Comparison of ENCODE assay signal across 19 cellular contexts in genomic region chr9:14373319-14373632, GRCh38. TPM values are rescaled to one million over a fixed set of nuclear protein-coding genes. Genes with fewer than 3 reads are reported as not detected.
DNase-seq lines count a peak whose midpoint lies in the region; ATAC-seq, FAIRE-seq and TF ChIP-seq lines count a peak whose summit lies in the region.
"Had no signal": no experiment of that assay in that cellular context is flagged by ENCODE, and none has a peak within 500 bp of the region (broad histone marks: within the 10 kb centered on the region; RNA-seq: fewer than 3 reads in every experiment).

No MANE protein-coding gene starts in this region.

- H3K9me3 ChIP-seq in heart left ventricle (peaks cover 0 to 9% (median 0%) of the 10 kb centered on the region in 12 donors), endothelial cell of umbilical vein (replicated peaks; ENCODE audit: control insufficient read depth, insufficient read depth, low read length) (no peaks in the 10 kb centered on the region), mesenchymal stem cell (ENCODE audit: control insufficient read depth, low read length) (peaks cover 4% of the 10 kb centered on the region), upper lobe of left lung (no peaks in the 10 kb centered on the region)
- H3K9me3 ChIP-seq: HAP-1, ovary, stomach had no signal

- H2AFZ ChIP-seq in endothelial cell of umbilical vein (ENCODE audit: low read depth, low read length) (peak overlapping the region; percentile 5), mesenchymal stem cell (ENCODE audit: low read depth, low read length) (no peak overlapping the region)

- H3K4ac ChIP-seq in mesenchymal stem cell (ENCODE audit: low read depth in 1 of 2, low read length in 2 of 2) = no peak overlapping the region

- peak overlapping the region in 11 of 12 donors; percentile 21 to 73 (median 49) for H3K27ac ChIP-seq in heart left ventricle
- peak overlapping the region; percentile 96 for H3K27ac ChIP-seq in endothelial cell of umbilical vein (ENCODE audit: insufficient read depth, low read depth, low read length)
- peak overlapping the region; percentile 23 for H3K27ac ChIP-seq in mesenchymal stem cell (ENCODE audit: low read length, poor library complexity, severe bottlenecking)
- H3K27ac ChIP-seq in upper lobe of left lung = peak overlapping the region in 3 of 4 donors; percentile 32 to 72 (median 37)
- H3K27ac ChIP-seq: ovary had no signal

- no peak for ATAC-seq in heart left ventricle
- no peak for ATAC-seq in Right ventricle myocardium inferior
- no peak for ATAC-seq in upper lobe of left lung (ENCODE audit: low FRiP score in 2 of 2)
- ATAC-seq in GM18868 (IDR thresholded peaks at IDR 0.05; ENCODE audit: unreplicated experiment) = no peak
- no peak for ATAC-seq in HG03095 (IDR thresholded peaks at IDR 0.05; ENCODE audit: unreplicated experiment)

- H4K91ac ChIP-seq in mesenchymal stem cell (ENCODE audit: low read length) = no peak overlapping the region

- H2BK120ac ChIP-seq in mesenchymal stem cell (ENCODE audit: low read depth, low read length) = no peak overlapping the region

- TF ChIP-seq CTCF in heart left ventricle (IDR thresholded peaks at IDR 0.05) = no peak
- no peak for TF ChIP-seq CTCF in endothelial cell of umbilical vein (IDR thresholded peaks at IDR 0.05; ENCODE audit: extremely low read depth in 1 of 2, insufficient read depth in 1 of 2, low read depth in 1 of 2, low read length in 2 of 2)
- TF ChIP-seq CTCF in upper lobe of left lung (IDR thresholded peaks at IDR 0.05) = no peak

- no peak for TF ChIP-seq POLR2A in heart left ventricle (IDR thresholded peaks at IDR 0.05)
- no peak for TF ChIP-seq POLR2A in endothelial cell of umbilical vein (IDR thresholded peaks at IDR 0.05; ENCODE audit: low read depth, low read length)
- TF ChIP-seq POLR2A in upper lobe of left lung (IDR thresholded peaks at IDR 0.05) = no peak
- TF ChIP-seq POLR2A in erythroblast (IDR thresholded peaks at IDR 0.05; ENCODE audit: low read length) = no peak

- no peak overlapping the region for H3K23ac ChIP-seq in mesenchymal stem cell (ENCODE audit: low read length in 2 of 2)

- H3K9me1 ChIP-seq in endothelial cell of umbilical vein (replicated peaks; ENCODE audit: control insufficient read depth, extremely low read depth, insufficient read depth, low read length) = no peaks in the 10 kb centered on the region

- CTCF ChIA-PET in endothelial cell of umbilical vein (lab: Charles Lee) = interaction anchor here (1.1 to 5.4 kb wide), 9 partner anchors 8 to 946 kb away, joined by 3 to 60 read pairs (median 7); no protein-coding TSS in a partner anchor

- DNase-seq in heart left ventricle (no peak), Right ventricle myocardium inferior (ENCODE audit: missing footprints) (no peak), endothelial cell of umbilical vein (ENCODE audit: low read depth, low spot score) (no peak), mesenchymal stem cell (no peak), upper lobe of left lung (no peak), erythroblast (lab: John Stamatoyannopoulos, UW) (no peak)
- DNase-seq: 8988T; activated T-cell treated with anti-CD3 and anti-CD28 coated beads, Interleukin-2, amount 50 U/mL, for 48 hours; CD4-positive, CD25-positive, alpha-beta regulatory T cell; NCI-H1105; NCI-H2171 treated with DMSO at 0.1 percent for 48 hours; SIG-M5; stomach had no signal

- H3K27me3 ChIP-seq in heart left ventricle = no peaks in the 10 kb centered on the region
- no peaks in the 10 kb centered on the region for H3K27me3 ChIP-seq in endothelial cell of umbilical vein (ENCODE audit: control insufficient read depth in 2 of 2, insufficient read depth in 2 of 2, low read length in 2 of 2)
- peaks cover 0 to 23% of the 10 kb centered on the region in 2 experiments for H3K27me3 ChIP-seq in mesenchymal stem cell (ENCODE audit: control insufficient read depth in 1 of 2, insufficient read depth in 1 of 2, low read length in 2 of 2)
- no peaks in the 10 kb centered on the region for H3K27me3 ChIP-seq in upper lobe of left lung
- H3K27me3 ChIP-seq: ovary, stomach had no signal

- no peak overlapping the region for H2BK15ac ChIP-seq in mesenchymal stem cell (ENCODE audit: low read depth, poor library complexity, severe bottlenecking)

- no peak overlapping the region for H3K14ac ChIP-seq in mesenchymal stem cell (ENCODE audit: low read length in 2 of 2)

- FAIRE-seq in endothelial cell of umbilical vein (lab: Jason Lieb, UNC) = no peak
- FAIRE-seq: colon had no signal

- H3K9ac ChIP-seq in endothelial cell of umbilical vein (replicated peaks; ENCODE audit: extremely low read depth, insufficient read depth, low read length) = peak overlapping the region; percentile 63
- H3K9ac ChIP-seq in mesenchymal stem cell (ENCODE audit: low read length) = no peak overlapping the region

- peak overlapping the region in 1 of 2 experiments; percentile 50 for H2BK12ac ChIP-seq in mesenchymal stem cell (ENCODE audit: low read length in 2 of 2)

- H3K36me3 ChIP-seq in heart left ventricle (no peaks in the 10 kb centered on the region), endothelial cell of umbilical vein (ENCODE audit: control insufficient read depth in 2 of 2, extremely low read depth in 1 of 2, insufficient read depth in 2 of 2, low read length in 2 of 2) (no peaks in the 10 kb centered on the region), mesenchymal stem cell (ENCODE audit: control insufficient read depth in 1 of 2, insufficient read depth in 2 of 2, low read depth in 1 of 2, low read length in 2 of 2) (no peaks in the 10 kb centered on the region), upper lobe of left lung (no peaks in the 10 kb centered on the region)
- H3K36me3 ChIP-seq: HAP-1, ovary, stomach had no signal

- no peaks in the 10 kb centered on the region for H3K79me1 ChIP-seq in mesenchymal stem cell (replicated peaks; ENCODE audit: low read length, poor library complexity, severe bottlenecking)

- no peaks in the 10 kb centered on the region for H3K79me2 ChIP-seq in endothelial cell of umbilical vein (ENCODE audit: control insufficient read depth, insufficient read depth, low read length)

- peak overlapping the region; percentile 85 for H3K4me2 ChIP-seq in endothelial cell of umbilical vein (ENCODE audit: insufficient read depth, low read length)
- no peak overlapping the region for H3K4me2 ChIP-seq in mesenchymal stem cell (ENCODE audit: low read length, poor library complexity, severe bottlenecking)

- H3K4me1 ChIP-seq in heart left ventricle (peaks cover 3 to 22% (median 13%) of the 10 kb centered on the region in 12 donors), endothelial cell of umbilical vein (ENCODE audit: control insufficient read depth, extremely low read depth, insufficient read depth, low read length) (peaks cover 36% of the 10 kb centered on the region), mesenchymal stem cell (ENCODE audit: control insufficient read depth, insufficient read depth, low read depth, low read length) (peaks cover 2% of the 10 kb centered on the region), upper lobe of left lung (peaks cover 6 to 25% (median 11%) of the 10 kb centered on the region in 4 donors)

- TSS peak; percentile 92 for BruUV-seq in endothelial cell of umbilical vein (replicated peaks; lab: Mats Ljungman, UMichigan)

- dilution Hi-C loops in endothelial cell of umbilical vein (cut with MboI; ENCODE audit: extremely low pct_ligation_motif_present, low sequenced_read_pairs) = no loop called here

- H4K8ac ChIP-seq in mesenchymal stem cell (ENCODE audit: low read length) = no peak overlapping the region

- H3K18ac ChIP-seq in mesenchymal stem cell (ENCODE audit: low read depth in 1 of 2, low read length in 2 of 2) = no peak overlapping the region

- H2AK5ac ChIP-seq in mesenchymal stem cell (ENCODE audit: low read length, severe bottlenecking) = no peak overlapping the region

- H4K20me1 ChIP-seq in endothelial cell of umbilical vein (replicated peaks; ENCODE audit: control insufficient read depth, extremely low read depth, insufficient read depth, low read length) = no peaks in the 10 kb centered on the region

- intact Hi-C loops in heart left ventricle (cut with DNase I) = no loop called here
- intact Hi-C loops in Right ventricle myocardium inferior (cut with DNase I) = no loop called here
- intact Hi-C loops in endothelial cell of umbilical vein (cut with micrococcal nuclease) = loop anchor here (5.0 kb wide), 2 partner anchors 54 to 156 kb away; no protein-coding TSS in a partner anchor

- TF ChIP-seq EP300 in upper lobe of left lung (IDR thresholded peaks at IDR 0.05) = no peak

- H3K4me3 ChIP-seq in heart left ventricle (no peak overlapping the region), endothelial cell of umbilical vein (replicated peaks in 1 of 3; ENCODE audit: insufficient read depth in 1 of 3, low read depth in 1 of 3, low read length in 3 of 3) (peak overlapping the region in 1 of 3 experiments; percentile 29), mesenchymal stem cell (ENCODE audit: insufficient read depth in 1 of 2, low read depth in 1 of 2, low read length in 2 of 2) (no peak overlapping the region), upper lobe of left lung (no peak overlapping the region)
- H3K4me3 ChIP-seq: HAP-1, K562, ovary, stomach had no signal

- POLR2A ChIA-PET in endothelial cell of umbilical vein (lab: Charles Lee) = interaction anchor here (1.0 kb wide), 1 partner anchor 25 kb away, joined by 5 read pairs; no protein-coding TSS in a partner anchor

- H2BK5ac ChIP-seq in mesenchymal stem cell (ENCODE audit: low read depth, low read length, poor library complexity, severe bottlenecking) = no peak overlapping the region

TF ChIP-seq in endothelial cell of umbilical vein, 7 proteins besides CTCF, POLR2A, EP300 and RAD21 (continues in another document):
- TF ChIP-seq JUN (IDR thresholded peaks at IDR 0.05; ENCODE audit: borderline replicate concordance, insufficient read depth, insufficient read length, low read depth) (no peak), POLR2AphosphoS5 (IDR thresholded peaks at IDR 0.05; ENCODE audit: insufficient read depth, low read depth, low read length) (no peak), GATA2 (IDR thresholded peaks at IDR 0.05; ENCODE audit: insufficient read depth, insufficient read length, low read depth, low read length) (no peak)

RNA-seq across cellular contexts. Expression of gene NFIB, which starts 59.3 kb away (rescaled TPM):
- 100 to 1,000 TPM in 5 of 9 donors, 10 to 100 TPM in 4; 80.9 to 148 (median 116) TPM for total RNA-seq in heart left ventricle
- polyA plus RNA-seq in heart left ventricle = 10 to 100 TPM; 24.5 to 36.3 TPM
- 116 TPM for total RNA-seq in Right ventricle myocardium inferior
- 160 and 174 TPM in 2 replicates for total RNA-seq in endothelial cell of umbilical vein
- polyA plus RNA-seq in endothelial cell of umbilical vein = 23.4 and 26.4 TPM in 2 replicates
- polyA plus RNA-seq in endothelial cell of umbilical vein (2011; cell fraction: cytosol; rRNA removed) = 37.4 and 43.7 TPM in 2 replicates
- 154 and 187 TPM in 2 replicates for polyA plus RNA-seq in endothelial cell of umbilical vein (2011; cell fraction: nucleus; rRNA removed)
- 57.7 and 61.6 TPM in 2 replicates for polyA plus RNA-seq in endothelial cell of umbilical vein (2012)
- 232 and 242 TPM in 2 replicates for polyA minus RNA-seq in endothelial cell of umbilical vein
- 21.1 TPM for polyA minus RNA-seq in endothelial cell of umbilical vein (2011; cell fraction: cytosol; rRNA and poly(A)+ RNA removed)
- polyA minus RNA-seq in endothelial cell of umbilical vein (2011; cell fraction: nucleus; rRNA and poly(A)+ RNA removed) = 402 and 529 TPM in 2 replicates
- polyA plus RNA-seq in mesenchymal stem cell (2013, experiment 1 of 2) = 1.2 TPM
- 0.78 TPM for polyA plus RNA-seq in mesenchymal stem cell (2013, experiment 2 of 2)
- total RNA-seq in upper lobe of left lung = 100 to 1,000 TPM in 1 of 6 donors, 10 to 100 TPM in 5; 33.9 to 109 (median 67.5) TPM
- polyA plus RNA-seq: CD4-positive, CD25-positive, alpha-beta regulatory T cell had no signal

Comparison
In these comparisons a context has a peak if more than half of its experiments do, and no peak if none do; other contexts are left out.
1. H3K27ac ChIP-seq: peak in every context shown above with its lines; median percentile 96 in endothelial cell of umbilical vein; 49 in heart left ventricle; 37 in upper lobe of left lung; 23 in mesenchymal stem cell.